ENCODE assay signal across 39 cellular contexts in the genomic region with DNA sequence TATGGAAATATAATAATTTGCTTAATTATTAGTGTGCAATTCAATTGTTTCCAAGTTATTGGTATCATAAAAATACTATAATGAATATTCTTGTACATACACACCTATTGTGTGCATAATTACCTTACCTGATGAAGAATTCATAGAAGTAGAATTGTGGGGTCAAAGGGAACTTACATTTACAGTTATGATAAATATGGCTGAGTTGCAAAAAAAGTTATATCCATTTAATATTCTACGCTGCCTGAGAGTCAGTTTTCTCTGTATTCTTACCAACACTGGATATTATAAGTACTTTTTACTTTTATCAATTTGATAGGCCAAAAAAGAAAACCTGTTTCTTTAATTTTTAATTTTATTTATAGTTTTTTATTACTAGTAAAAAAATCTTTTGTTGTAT.
"Had no signal": no experiment of that assay in that cellular context is flagged by ENCODE, and none has a peak within 500 bp of the region (broad histone marks: within the 10 kb centered on the region; RNA-seq: fewer than 3 reads in every experiment).

No MANE protein-coding gene starts in this region.

- H3K27me3 Mint-ChIP-seq: activated naive CD4-positive, alpha-beta T cell treated with anti-CD3 and anti-CD28 coated beads, Interleukin-2, amount 10 ng/mL, durations not matched to agents 7 days and 5 days; activated naive CD4-positive, alpha-beta T cell treated with anti-CD3 and anti-CD28 coated beads, Interleukin-2, amount 50 U/mL, for 24 hours; activated naive CD8-positive, alpha-beta T cell; activated naive CD8-positive, alpha-beta T cell treated with anti-CD3 and anti-CD28 coated beads for 36 hours; activated naive CD8-positive, alpha-beta T cell treated with anti-CD3 and anti-CD28 coated beads, Interleukin-2, amount 10 ng/mL, durations not matched to agents 7 days and 5 days; activated naive CD8-positive, alpha-beta T cell treated with anti-CD3 and anti-CD28 coated beads, Interleukin-2, amount 50 U/mL, for 24 hours; activated T-cell treated with anti-CD3 and anti-CD28 coated beads, Interleukin-2, amount 50 U/mL, for 24 hours; central memory CD8-positive, alpha-beta T cell had no signal

- H3K27ac ChIP-seq: adrenal gland, ascending aorta, body of pancreas, brain microvascular endothelial cell, breast epithelium, cardiac muscle cell had no signal

- H3K36me3 ChIP-seq: breast epithelium had no signal

- FAIRE-seq: astrocyte, bronchial epithelial cell, colon had no signal

- H3K27me3 ChIP-seq: adrenal gland, ascending aorta, body of pancreas, brain microvascular endothelial cell, breast epithelium, cardiac muscle cell had no signal

- H3K4me3 ChIP-seq: adrenal gland, ascending aorta, body of pancreas, breast epithelium, cardiac muscle cell had no signal

- H3K9me3 ChIP-seq: adrenal gland, ascending aorta, body of pancreas, breast epithelium had no signal

- H3K4me3 Mint-ChIP-seq: activated naive CD4-positive, alpha-beta T cell treated with anti-CD3 and anti-CD28 coated beads, Interleukin-2, amount 10 ng/mL, durations not matched to agents 7 days and 5 days; activated naive CD4-positive, alpha-beta T cell treated with anti-CD3 and anti-CD28 coated beads, Interleukin-2, amount 50 U/mL, for 24 hours; activated naive CD8-positive, alpha-beta T cell treated with anti-CD3 and anti-CD28 coated beads for 36 hours; activated naive CD8-positive, alpha-beta T cell treated with anti-CD3 and anti-CD28 coated beads, Interleukin-2, amount 10 ng/mL, durations not matched to agents 7 days and 5 days; activated naive CD8-positive, alpha-beta T cell treated with anti-CD3 and anti-CD28 coated beads, Interleukin-2, amount 50 U/mL, for 24 hours; activated T-cell treated with anti-CD3 and anti-CD28 coated beads, Interleukin-2, amount 50 U/mL, for 24 hours; activated T-helper 1 cell treated with anti-CD3 and anti-CD28 coated beads, Interleukin-12 subunit alpha, Interleukin-12 subunit beta, Interleukin-2, Interleukin-4 antibody, amounts not matched to agents 30 ng/mL and 10 ng/mL and 1 ng/mL, durations not matched to agents 14 hours and 24 hours and 36 hours; central memory CD8-positive, alpha-beta T cell had no signal

- ATAC-seq: activated naive CD4-positive, alpha-beta T cell treated with anti-CD3 and anti-CD28 coated beads, Interleukin-2, amount 50 U/mL, for 72 hours; activated naive CD8-positive, alpha-beta T cell treated with anti-CD3 and anti-CD28 coated beads, Interleukin-2, amount 50 U/mL, for 24 hours; activated T-cell treated with anti-CD3 and anti-CD28 coated beads, Interleukin-2, amount 50 U/mL, for 4 hours; activated T-cell treated with anti-CD3 and anti-CD28 coated beads, Interleukin-2, amount 50 U/mL, for 72 hours; body of pancreas had no signal

- DNase-seq: activated effector memory CD4-positive, alpha-beta T cell treated with anti-CD3 and anti-CD28 coated beads, Interleukin-2, amount 50 U/mL, for 16 hours; activated effector memory CD4-positive, alpha-beta T cell treated with Interleukin-2 at 50 U/mL for 16 hours; activated gamma-delta T cell; activated gamma-delta T cell treated with Interleukin-2 at 50 U/mL for 16 hours; activated naive CD4-positive, alpha-beta T cell; activated naive CD4-positive, alpha-beta T cell treated with anti-CD3 and anti-CD28 coated beads for 36 hours; activated naive CD4-positive, alpha-beta T cell treated with anti-CD3 and anti-CD28 coated beads, Interleukin-2, amount 10 ng/mL, durations not matched to agents 7 days and 5 days; activated naive CD4-positive, alpha-beta T cell treated with anti-CD3 and anti-CD28 coated beads, Interleukin-2, amount 50 U/mL, for 16 hours; activated naive CD4-positive, alpha-beta T cell treated with Interleukin-2 at 50 U/mL for 16 hours; activated naive CD8-positive, alpha-beta T cell treated with anti-CD3 and anti-CD28 coated beads for 36 hours; activated naive CD8-positive, alpha-beta T cell treated with anti-CD3 and anti-CD28 coated beads, Interleukin-2, amount 10 ng/mL, durations not matched to agents 7 days and 5 days; activated naive CD8-positive, alpha-beta T cell treated with anti-CD3 and anti-CD28 coated beads, Interleukin-2, amount 50 U/mL, for 24 hours; activated T-cell treated with anti-CD3 and anti-CD28 coated beads, Interleukin-2, amount 50 U/mL, for 1 hour; activated T-cell treated with anti-CD3 and anti-CD28 coated beads, Interleukin-2, amount 50 U/mL, for 24 hours; activated T-cell treated with anti-CD3 and anti-CD28 coated beads, Interleukin-2, amount 50 U/mL, for 4 hours; activated T-cell treated with anti-CD3 and anti-CD28 coated beads, Interleukin-2, amount 50 U/mL, for 48 hours; activated T-cell treated with anti-CD3 and anti-CD28 coated beads, Interleukin-2, amount 50 U/mL, for 72 hours; adrenal gland; amniotic stem cell; amygdala; anterior cingulate cortex; aorta; body of pancreas; brain microvascular endothelial cell; caudate nucleus; cerebellar nuclear complex had no signal

- H3K9me3 Mint-ChIP-seq: activated naive CD4-positive, alpha-beta T cell treated with anti-CD3 and anti-CD28 coated beads for 36 hours; activated naive CD4-positive, alpha-beta T cell treated with anti-CD3 and anti-CD28 coated beads, Interleukin-2, amount 10 ng/mL, durations not matched to agents 7 days and 5 days; activated naive CD4-positive, alpha-beta T cell treated with anti-CD3 and anti-CD28 coated beads, Interleukin-2, amount 50 U/mL, for 24 hours; activated naive CD4-positive, alpha-beta T cell treated with anti-CD3 and anti-CD28 coated beads, Interleukin-2, amount 50 U/mL, for 72 hours; activated naive CD8-positive, alpha-beta T cell treated with anti-CD3 and anti-CD28 coated beads for 36 hours; activated naive CD8-positive, alpha-beta T cell treated with anti-CD3 and anti-CD28 coated beads, Interleukin-2, amount 10 ng/mL, durations not matched to agents 7 days and 5 days; activated naive CD8-positive, alpha-beta T cell treated with anti-CD3 and anti-CD28 coated beads, Interleukin-2, amount 50 U/mL, for 24 hours; activated T-cell treated with anti-CD3 and anti-CD28 coated beads, Interleukin-2, amount 50 U/mL, for 24 hours; activated T-cell treated with anti-CD3 and anti-CD28 coated beads, Interleukin-2, amount 50 U/mL, for 4 hours; activated T-cell treated with anti-CD3 and anti-CD28 coated beads, Interleukin-2, amount 50 U/mL, for 72 hours; activated T-helper 1 cell treated with anti-CD3 and anti-CD28 coated beads, Interleukin-12 subunit alpha, Interleukin-12 subunit beta, Interleukin-2, Interleukin-4 antibody, amounts not matched to agents 30 ng/mL and 10 ng/mL and 1 ng/mL, durations not matched to agents 14 hours and 24 hours and 36 hours; activated T-helper 2 cell treated with anti-CD3 and anti-CD28 coated beads, Interferon-gamma antibody, Interleukin-2, Interleukin-4, amounts not matched to agents 10 μg/mL and 5 μg/mL and 100 μg/mL, durations not matched to agents 14 hours and 24 hours and 36 hours; brain; central memory CD8-positive, alpha-beta T cell had no signal

- H3K27ac Mint-ChIP-seq: activated naive CD4-positive, alpha-beta T cell treated with anti-CD3 and anti-CD28 coated beads for 36 hours; activated naive CD4-positive, alpha-beta T cell treated with anti-CD3 and anti-CD28 coated beads, Interleukin-2, amount 50 U/mL, for 24 hours; activated naive CD4-positive, alpha-beta T cell treated with anti-CD3 and anti-CD28 coated beads, Interleukin-2, amount 50 U/mL, for 72 hours; activated naive CD8-positive, alpha-beta T cell treated with anti-CD3 and anti-CD28 coated beads for 36 hours; activated naive CD8-positive, alpha-beta T cell treated with anti-CD3 and anti-CD28 coated beads, Interleukin-2, amount 10 ng/mL, durations not matched to agents 7 days and 5 days; activated naive CD8-positive, alpha-beta T cell treated with anti-CD3 and anti-CD28 coated beads, Interleukin-2, amount 50 U/mL, for 24 hours; activated T-cell treated with anti-CD3 and anti-CD28 coated beads, Interleukin-2, amount 50 U/mL, for 24 hours; activated T-cell treated with anti-CD3 and anti-CD28 coated beads, Interleukin-2, amount 50 U/mL, for 72 hours; activated T-helper 1 cell treated with anti-CD3 and anti-CD28 coated beads, Interleukin-12 subunit alpha, Interleukin-12 subunit beta, Interleukin-2, Interleukin-4 antibody, amounts not matched to agents 30 ng/mL and 10 ng/mL and 1 ng/mL, durations not matched to agents 14 hours and 24 hours and 36 hours; activated T-helper 2 cell treated with anti-CD3 and anti-CD28 coated beads, Interferon-gamma antibody, Interleukin-2, Interleukin-4, amounts not matched to agents 10 μg/mL and 5 μg/mL and 100 μg/mL, durations not matched to agents 14 hours and 24 hours and 36 hours had no signal
